ENCODE assay signal across 1 cellular context in the genomic region with DNA sequence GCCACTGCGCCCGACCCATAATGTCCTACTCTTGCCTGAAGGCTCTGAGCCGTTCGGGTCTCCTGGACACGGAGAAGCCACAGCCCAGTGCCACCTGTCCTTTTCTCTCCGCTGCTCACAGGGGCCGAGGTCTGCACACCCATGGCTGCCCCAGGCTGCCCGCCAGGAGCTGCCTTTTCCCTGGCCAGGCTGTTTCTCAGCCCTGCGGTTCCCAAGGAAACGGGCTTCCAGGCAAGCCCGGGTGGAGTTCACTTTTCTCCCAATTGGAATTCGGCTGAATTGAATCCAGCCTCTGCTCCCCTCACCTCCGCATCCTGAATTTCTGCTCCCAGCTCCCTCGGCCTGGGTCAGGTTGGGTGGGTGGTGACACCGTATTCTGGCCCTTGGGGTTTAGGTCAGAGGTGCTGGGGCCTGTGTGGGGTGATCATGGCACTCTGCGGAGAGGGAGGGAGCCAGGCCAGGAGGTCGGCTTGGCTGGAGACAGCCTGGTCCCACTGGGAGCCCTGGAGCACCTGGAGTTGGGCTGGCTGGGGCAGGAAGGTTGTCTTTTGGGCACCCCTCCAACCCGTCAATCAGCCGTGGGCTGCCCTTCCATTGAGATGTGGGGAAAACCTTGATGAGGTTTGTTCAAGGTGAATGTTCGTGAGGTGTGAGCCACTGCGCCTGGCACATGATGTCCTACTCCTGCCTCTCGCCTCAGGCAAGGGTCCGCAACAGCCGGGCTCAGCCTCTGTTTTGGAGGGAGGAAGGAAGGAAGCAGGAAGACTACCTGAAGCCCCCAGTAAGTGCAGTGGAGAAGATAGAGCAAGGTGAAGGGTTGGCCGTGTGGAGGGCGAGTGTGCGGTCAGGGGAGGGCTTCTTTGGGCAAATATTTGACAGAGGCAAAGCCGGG.
TF ChIP-seq lines count a peak whose summit lies in the region.

No MANE protein-coding gene starts in this region.

TF ChIP-seq in HCT116, 20 proteins besides CTCF, POLR2A, EP300 and RAD21 (continued from another document):
- TF ChIP-seq, protein P1, sequence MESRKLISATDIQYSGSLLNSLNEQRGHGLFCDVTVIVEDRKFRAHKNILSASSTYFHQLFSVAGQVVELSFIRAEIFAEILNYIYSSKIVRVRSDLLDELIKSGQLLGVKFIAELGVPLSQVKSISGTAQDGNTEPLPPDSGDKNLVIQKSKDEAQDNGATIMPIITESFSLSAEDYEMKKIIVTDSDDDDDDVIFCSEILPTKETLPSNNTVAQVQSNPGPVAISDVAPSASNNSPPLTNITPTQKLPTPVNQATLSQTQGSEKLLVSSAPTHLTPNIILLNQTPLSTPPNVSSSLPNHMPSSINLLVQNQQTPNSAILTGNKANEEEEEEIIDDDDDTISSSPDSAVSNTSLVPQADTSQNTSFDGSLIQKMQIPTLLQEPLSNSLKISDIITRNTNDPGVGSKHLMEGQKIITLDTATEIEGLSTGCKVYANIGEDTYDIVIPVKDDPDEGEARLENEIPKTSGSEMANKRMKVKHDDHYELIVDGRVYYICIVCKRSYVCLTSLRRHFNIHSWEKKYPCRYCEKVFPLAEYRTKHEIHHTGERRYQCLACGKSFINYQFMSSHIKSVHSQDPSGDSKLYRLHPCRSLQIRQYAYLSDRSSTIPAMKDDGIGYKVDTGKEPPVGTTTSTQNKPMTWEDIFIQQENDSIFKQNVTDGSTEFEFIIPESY (IDR thresholded peaks at IDR 0.05; ENCODE audit: extremely low read depth, insufficient replicate concordance, low read length), result no peak
- TF ChIP-seq JUND (IDR thresholded peaks at IDR 0.05) (no peak), YY1 (IDR thresholded peaks at IDR 0.05; ENCODE audit: extremely low read depth, insufficient replicate concordance, low read depth, low read length) (no peak), POLR2AphosphoS5 (IDR thresholded peaks at IDR 0.05; ENCODE audit: low read depth, low read length) (no peak), ZNF274 (IDR thresholded peaks at IDR 0.05; ENCODE audit: low read depth, low read length) (no peak), EZH2 (IDR thresholded peaks at IDR 0.05) (no peak), SP1 (IDR thresholded peaks at IDR 0.05; ENCODE audit: low read depth) (no peak), EGR1 (IDR thresholded peaks at IDR 0.05; ENCODE audit: low read depth) (no peak)
- TF ChIP-seq, protein P2, sequence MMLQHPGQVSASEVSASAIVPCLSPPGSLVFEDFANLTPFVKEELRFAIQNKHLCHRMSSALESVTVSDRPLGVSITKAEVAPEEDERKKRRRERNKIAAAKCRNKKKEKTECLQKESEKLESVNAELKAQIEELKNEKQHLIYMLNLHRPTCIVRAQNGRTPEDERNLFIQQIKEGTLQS (IDR thresholded peaks at IDR 0.05), result no peak
- TF ChIP-seq, protein P3, sequence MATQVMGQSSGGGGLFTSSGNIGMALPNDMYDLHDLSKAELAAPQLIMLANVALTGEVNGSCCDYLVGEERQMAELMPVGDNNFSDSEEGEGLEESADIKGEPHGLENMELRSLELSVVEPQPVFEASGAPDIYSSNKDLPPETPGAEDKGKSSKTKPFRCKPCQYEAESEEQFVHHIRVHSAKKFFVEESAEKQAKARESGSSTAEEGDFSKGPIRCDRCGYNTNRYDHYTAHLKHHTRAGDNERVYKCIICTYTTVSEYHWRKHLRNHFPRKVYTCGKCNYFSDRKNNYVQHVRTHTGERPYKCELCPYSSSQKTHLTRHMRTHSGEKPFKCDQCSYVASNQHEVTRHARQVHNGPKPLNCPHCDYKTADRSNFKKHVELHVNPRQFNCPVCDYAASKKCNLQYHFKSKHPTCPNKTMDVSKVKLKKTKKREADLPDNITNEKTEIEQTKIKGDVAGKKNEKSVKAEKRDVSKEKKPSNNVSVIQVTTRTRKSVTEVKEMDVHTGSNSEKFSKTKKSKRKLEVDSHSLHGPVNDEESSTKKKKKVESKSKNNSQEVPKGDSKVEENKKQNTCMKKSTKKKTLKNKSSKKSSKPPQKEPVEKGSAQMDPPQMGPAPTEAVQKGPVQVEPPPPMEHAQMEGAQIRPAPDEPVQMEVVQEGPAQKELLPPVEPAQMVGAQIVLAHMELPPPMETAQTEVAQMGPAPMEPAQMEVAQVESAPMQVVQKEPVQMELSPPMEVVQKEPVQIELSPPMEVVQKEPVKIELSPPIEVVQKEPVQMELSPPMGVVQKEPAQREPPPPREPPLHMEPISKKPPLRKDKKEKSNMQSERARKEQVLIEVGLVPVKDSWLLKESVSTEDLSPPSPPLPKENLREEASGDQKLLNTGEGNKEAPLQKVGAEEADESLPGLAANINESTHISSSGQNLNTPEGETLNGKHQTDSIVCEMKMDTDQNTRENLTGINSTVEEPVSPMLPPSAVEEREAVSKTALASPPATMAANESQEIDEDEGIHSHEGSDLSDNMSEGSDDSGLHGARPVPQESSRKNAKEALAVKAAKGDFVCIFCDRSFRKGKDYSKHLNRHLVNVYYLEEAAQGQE (IDR thresholded peaks at IDR 0.05; ENCODE audit: low read depth), result no peak
- TF ChIP-seq, protein P4, sequence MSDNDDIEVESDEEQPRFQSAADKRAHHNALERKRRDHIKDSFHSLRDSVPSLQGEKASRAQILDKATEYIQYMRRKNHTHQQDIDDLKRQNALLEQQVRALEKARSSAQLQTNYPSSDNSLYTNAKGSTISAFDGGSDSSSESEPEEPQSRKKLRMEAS (IDR thresholded peaks at IDR 0.05), result no peak
